8 cellular contexts compared by ENCODE assay signal in genomic region chr1:43969746-43970466, GRCh38. TPM values are rescaled to one million over a fixed set of nuclear protein-coding genes. Genes with fewer than 3 reads are reported as not detected.
DNase-seq lines count a peak whose midpoint lies in the region; ATAC-seq and TF ChIP-seq lines count a peak whose summit lies in the region.

A gene with protein sequence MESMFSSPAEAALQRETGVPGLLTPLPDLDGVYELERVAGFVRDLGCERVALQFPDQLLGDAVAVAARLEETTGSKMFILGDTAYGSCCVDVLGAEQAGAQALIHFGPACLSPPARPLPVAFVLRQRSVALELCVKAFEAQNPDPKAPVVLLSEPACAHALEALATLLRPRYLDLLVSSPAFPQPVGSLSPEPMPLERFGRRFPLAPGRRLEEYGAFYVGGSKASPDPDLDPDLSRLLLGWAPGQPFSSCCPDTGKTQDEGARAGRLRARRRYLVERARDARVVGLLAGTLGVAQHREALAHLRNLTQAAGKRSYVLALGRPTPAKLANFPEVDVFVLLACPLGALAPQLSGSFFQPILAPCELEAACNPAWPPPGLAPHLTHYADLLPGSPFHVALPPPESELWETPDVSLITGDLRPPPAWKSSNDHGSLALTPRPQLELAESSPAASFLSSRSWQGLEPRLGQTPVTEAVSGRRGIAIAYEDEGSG (plus strand): TSS chr1:43970010. CDS start chr1:43970176, 166 bp downstream.

- no peaks in the 10 kb centered on the region for H3K27me3 Mint-ChIP-seq in naive thymus-derived CD8-positive, alpha-beta T cell

- H3K36me3 ChIP-seq in DND-41 (ENCODE audit: insufficient read depth, low read length): peaks cover 14% of the 10 kb centered on the region; the same call in 1 of the 2 replicates
- H3K36me3 ChIP-seq in fibroblast of lung (ENCODE audit: control insufficient read depth, insufficient read depth, low read length): peaks cover 6% of the 10 kb centered on the region

- peak within 1 kb of the TSS; percentile 89 to 96 (median 94) for H3K4me3 Mint-ChIP-seq in naive thymus-derived CD8-positive, alpha-beta T cell

- H3K4me1 Mint-ChIP-seq in naive thymus-derived CD8-positive, alpha-beta T cell: peaks cover 17 to 37% (median 34%) of the 10 kb centered on the region in 4 donors

- H3K4me2 ChIP-seq in DND-41 (ENCODE audit: insufficient read depth, low read length) (peak within 1 kb of the TSS; percentile 96), fibroblast of lung (ENCODE audit: extremely low read depth, insufficient read depth, low read length) (peak within 1 kb of the TSS; percentile 60)

- H3K27ac Mint-ChIP-seq in naive thymus-derived CD8-positive, alpha-beta T cell: peak within 1 kb of the TSS; percentile 76 to 94 (median 90)

- ATAC-seq in DND-41 (ENCODE audit: insufficient read depth, low read depth): peak; percentile 92
- ATAC-seq in GM21825 (IDR thresholded peaks at IDR 0.05; ENCODE audit: unreplicated experiment): peak; percentile 71
- ATAC-seq in naive thymus-derived CD8-positive, alpha-beta T cell: peak; percentile 86 to 88

- no peaks in the 10 kb centered on the region for H3K9me3 ChIP-seq in DND-41 (ENCODE audit: insufficient read depth, low read length, severe bottlenecking)
- H3K9me3 ChIP-seq in fibroblast of lung (ENCODE audit: control insufficient read depth, insufficient read depth, low read depth, low read length): no peaks in the 10 kb centered on the region

- H4K20me1 ChIP-seq in DND-41 (ENCODE audit: insufficient read depth, low read length) (0 out of 2 replicates have a peak, but pooled peaks cover 3% of the 10 kb centered on the region), fibroblast of lung (ENCODE audit: control insufficient read depth, extremely low read depth, insufficient read depth, low read length) (no peaks in the 10 kb centered on the region)

- H3K27me3 ChIP-seq in DND-41 (ENCODE audit: insufficient read depth, low read length, poor library complexity) (no peaks in the 10 kb centered on the region), fibroblast of lung (ENCODE audit: control insufficient read depth, insufficient read depth, low read length) (no peaks in the 10 kb centered on the region)

- H3K27ac ChIP-seq in DND-41 (ENCODE audit: low read length): peak within 1 kb of the TSS; percentile 72
- peak within 1 kb of the TSS; percentile 46 for H3K27ac ChIP-seq in fibroblast of lung (ENCODE audit: insufficient read depth, low read length)

- H3K4me3 ChIP-seq in DND-41 (ENCODE audit: low read depth in 1 of 2, low read length in 2 of 2) (peak within 1 kb of the TSS; percentile 99 to 100), fibroblast of lung (replicated peaks in 1 of 4; ENCODE audit: control extremely low read depth in 1 of 4, insufficient read depth in 1 of 4, low read depth in 3 of 4, low read length in 4 of 4) (peak within 1 kb of the TSS; percentile 77 to 97 (median 92))

- peak within 1 kb of the TSS; percentile 96 for H2AFZ ChIP-seq in DND-41 (ENCODE audit: low read depth, low read length)
- H2AFZ ChIP-seq in fibroblast of lung (ENCODE audit: low read length): peak within 1 kb of the TSS; percentile 87

- POLR2A ChIA-PET in naive thymus-derived CD8-positive, alpha-beta T cell (lab: Charles Lee): interaction anchor here (0.7 to 2.1 kb wide), 5 partner anchors 14 to 123 kb away, joined by 3 to 13 read pairs (median 4); partner anchors contain the start of gene IPO13

- TF ChIP-seq CTCF in DND-41 (IDR thresholded peaks at IDR 0.05; ENCODE audit: borderline replicate concordance, extremely low read depth, low read length, poor library complexity, severe bottlenecking) (no peak), fibroblast of lung (conservative IDR thresholded peaks at IDR 0.05 in 1 of 2, IDR thresholded peaks at IDR 0.05 in 1 of 2; ENCODE audit: low read depth in 1 of 2, low read length in 2 of 2) (peak in 1 of 2 donors; percentile 6)

- DNase-seq in DND-41 (peak; percentile 98), LHCN-M2 (ENCODE audit: low read depth) (peak; percentile 94), RPMI8226 (peak; percentile 99), fibroblast of lung (ENCODE audit: low read depth in 2 of 2) (peak; percentile 97)
- peak; percentile 90 to 91 for DNase-seq in activated T-helper 1 cell treated with anti-CD3 and anti-CD28 coated beads, Interleukin-2, amount 50 U/mL, for 16 hours (ENCODE audit: low read depth in 1 of 2, low spot score in 1 of 2)
- DNase-seq in naive thymus-derived CD8-positive, alpha-beta T cell: peak; percentile 78 to 98 (median 92)
- peak; percentile 88 to 95 (median 90) for DNase-seq in stimulated activated naive CD4-positive, alpha-beta T cell (lab: John Stamatoyannopoulos, UW)

- H3K9me3 Mint-ChIP-seq in naive thymus-derived CD8-positive, alpha-beta T cell: no peaks in the 10 kb centered on the region

- peak within 1 kb of the TSS; percentile 70 for H3K9ac ChIP-seq in DND-41 (ENCODE audit: low read depth, low read length)
- H3K9ac ChIP-seq in fibroblast of lung (ENCODE audit: insufficient read depth, low read length): peak within 1 kb of the TSS; percentile 60

- H3K79me2 ChIP-seq in DND-41 (ENCODE audit: insufficient read depth, low read length): peaks cover 17% of the 10 kb centered on the region
- H3K79me2 ChIP-seq in fibroblast of lung (ENCODE audit: control insufficient read depth, insufficient read depth, low read length): peaks cover 5% of the 10 kb centered on the region

- H3K4me1 ChIP-seq in DND-41 (ENCODE audit: insufficient read depth, low read length): peaks cover 35% of the 10 kb centered on the region
- peaks cover 6% of the 10 kb centered on the region for H3K4me1 ChIP-seq in fibroblast of lung (ENCODE audit: control insufficient read depth, extremely low read depth, insufficient read depth, low read length)

- peaks cover 0 to 11% (median 0%) of the 10 kb centered on the region in 3 donors for H3K36me3 Mint-ChIP-seq in naive thymus-derived CD8-positive, alpha-beta T cell

RNA-seq across cellular contexts. Expression of the gene that starts here (rescaled TPM):
- total RNA-seq in LHCN-M2 (2014; rRNA removed): 30.7 and 36.2 TPM in 2 replicates
- polyA plus RNA-seq in LHCN-M2 (2012): 16.0 TPM
- 9.1 and 12.8 TPM in 2 replicates for total RNA-seq in fibroblast of lung
- 11.2 and 17.5 TPM in 2 replicates for polyA plus RNA-seq in fibroblast of lung
- 10.7 and 15.7 TPM in 2 replicates for polyA plus RNA-seq in fibroblast of lung (2012)
- polyA minus RNA-seq in fibroblast of lung (ENCODE audit: low replicate concordance): 38.1 and 39.7 TPM in 2 replicates
- 10 to 100 TPM; 34.5 to 37.7 TPM for total RNA-seq in naive thymus-derived CD8-positive, alpha-beta T cell
- polyA plus RNA-seq in naive thymus-derived CD8-positive, alpha-beta T cell: 10 to 100 TPM; 30.2 to 40.4 (median 35.7) TPM

Comparison
In these comparisons a context has a peak if more than half of its experiments do, and no peak if none do; other contexts are left out.
1. Peak in every context shown above with its lines: DNase-seq, ATAC-seq, H3K4me3 ChIP-seq and H3K27ac ChIP-seq.